In the genomic region with DNA sequence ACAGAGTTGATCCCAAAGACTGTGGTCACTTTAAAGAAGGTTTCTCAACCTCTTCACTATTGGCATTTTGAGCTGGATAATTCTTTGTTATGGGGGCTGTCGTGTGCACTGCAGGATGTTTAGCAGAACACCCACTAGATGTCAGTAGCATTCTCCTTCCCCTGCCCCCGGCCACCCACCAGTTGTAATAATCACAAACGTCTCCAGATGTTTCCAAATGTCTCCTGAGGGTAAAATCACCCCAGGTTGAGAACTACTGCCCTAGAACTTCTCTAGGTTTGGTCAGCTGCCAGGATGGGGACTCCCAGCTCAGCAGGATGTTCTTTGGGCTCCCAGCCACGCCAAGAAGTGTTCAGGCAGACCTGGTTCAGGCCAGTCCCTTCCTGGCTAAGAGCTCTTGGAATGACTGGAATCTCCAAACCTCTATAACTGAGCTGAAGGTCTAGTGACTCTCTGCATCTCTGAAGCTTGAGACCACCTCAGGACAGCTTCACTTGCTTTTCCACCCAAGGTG, we compare ENCODE assay signal across 8 cellular contexts.
DNase-seq lines count a peak whose midpoint lies in the region; ATAC-seq and TF ChIP-seq lines count a peak whose summit lies in the region.

No MANE protein-coding gene starts in this region.

- H3K4me3 ChIP-seq in fibroblast of mammary gland (ENCODE audit: control insufficient read depth, low read depth, low read length) (no peak overlapping the region), parathyroid adenoma (ENCODE audit: low read depth, low read length) (no peak overlapping the region)

- no peaks in the 10 kb centered on the region for H3K27me3 ChIP-seq in parathyroid adenoma (ENCODE audit: control insufficient read depth, insufficient read depth, low read length)

- no peaks in the 10 kb centered on the region for H3K36me3 ChIP-seq in parathyroid adenoma (ENCODE audit: control insufficient read depth, insufficient read depth, low read length)

- no peak overlapping the region for H2AFZ ChIP-seq in parathyroid adenoma

- ATAC-seq in GM19035 (IDR thresholded peaks at IDR 0.05; ENCODE audit: unreplicated experiment): no peak

- no peaks in the 10 kb centered on the region for H3K9me3 ChIP-seq in parathyroid adenoma (ENCODE audit: control insufficient read depth, low read length)

- H3K79me2 ChIP-seq in parathyroid adenoma: peaks cover 2% of the 10 kb centered on the region

- H3K9ac ChIP-seq in parathyroid adenoma: no peak overlapping the region

- H3K27ac ChIP-seq in VCaP (no peak overlapping the region), parathyroid adenoma (no peak overlapping the region)

- TF ChIP-seq CTCF in VCaP (conservative IDR thresholded peaks at IDR 0.05): peak; percentile 84
- TF ChIP-seq CTCF in fibroblast of mammary gland (conservative IDR thresholded peaks at IDR 0.05; ENCODE audit: control insufficient read depth, insufficient read depth, low read depth, low read length): peak; percentile 70
- TF ChIP-seq CTCF in parathyroid adenoma (IDR thresholded peaks at IDR 0.05): peak; percentile 53

- in situ Hi-C loops in KBM-7 (cut with MboI; ENCODE audit: low pct_unique_long_range_greater_than_20kb, low sequenced_read_pairs): no loop called here

- H3K4me2 ChIP-seq in parathyroid adenoma (ENCODE audit: low read length): no peak overlapping the region

- no peaks in the 10 kb centered on the region for H3K4me1 ChIP-seq in parathyroid adenoma

- DNase-seq in DMS 273 treated with DMSO at 0.1 percent for 48 hours (lab: John Stamatoyannopoulos, UW) (peak; percentile 38), KBM-7 (peak; percentile 73), fibroblast of mammary gland (ENCODE audit: low read depth) (peak; percentile 67), putamen (ENCODE audit: low spot score) (no peak), LoVo (ENCODE audit: low spot score) (no peak)

Comparison
In these comparisons a context has a peak if more than half of its experiments do, and no peak if none do; other contexts are left out.
1. DNase-seq: peak in DMS 273 treated with DMSO at 0.1 percent for 48 hours (single experiment), KBM-7 (single experiment) and fibroblast of mammary gland (single experiment); none in putamen (single experiment) and LoVo (single experiment).
2. Peak in every context shown above with its lines, with median percentiles within 50 percentile points of each other: CTCF ChIP-seq.